1 cellular context compared by ENCODE assay signal in genomic region chr10:73517166-73517888, GRCh38.
TF ChIP-seq lines count a peak whose summit lies in the region.

No MANE protein-coding gene starts in this region.

TF ChIP-seq in K562, 482 proteins besides CTCF, POLR2A, EP300 and RAD21 (continued from another document):
- TF ChIP-seq CREB5 (CRISPR knock-in tag; IDR thresholded peaks at IDR 0.05) (no peak), NR2C1 (IDR thresholded peaks at IDR 0.05) (no peak), NR2C1 (tag; IDR thresholded peaks at IDR 0.05) (no peak), POLR2AphosphoS2 (IDR thresholded peaks at IDR 0.05; ENCODE audit: low read length) (no peak), ZNF232 (CRISPR knock-in tag; IDR thresholded peaks at IDR 0.05) (no peak), ZNF212 (CRISPR knock-in tag; IDR thresholded peaks at IDR 0.05) (peak; percentile 57; the same call in 1 of the 2 replicates), ZNF696 (CRISPR knock-in tag; conservative IDR thresholded peaks at IDR 0.05) (no peak), ADNP (tag; IDR thresholded peaks at IDR 0.05) (no peak), HDAC8 (tag; IDR thresholded peaks at IDR 0.05) (no peak), HDAC1 (IDR thresholded peaks at IDR 0.05) (no peak; a peak in 1 of 4 replicates), ELF2 (CRISPR knock-in tag; IDR thresholded peaks at IDR 0.05) (0 out of 2 replicates have a peak, but pooled peaks have one; percentile 48), CSDE1 (IDR thresholded peaks at IDR 0.05) (no peak), ZNF146 (CRISPR knock-in tag; IDR thresholded peaks at IDR 0.05; ENCODE audit: unreplicated experiment) (no peak)
- TF ChIP-seq, protein P1, sequence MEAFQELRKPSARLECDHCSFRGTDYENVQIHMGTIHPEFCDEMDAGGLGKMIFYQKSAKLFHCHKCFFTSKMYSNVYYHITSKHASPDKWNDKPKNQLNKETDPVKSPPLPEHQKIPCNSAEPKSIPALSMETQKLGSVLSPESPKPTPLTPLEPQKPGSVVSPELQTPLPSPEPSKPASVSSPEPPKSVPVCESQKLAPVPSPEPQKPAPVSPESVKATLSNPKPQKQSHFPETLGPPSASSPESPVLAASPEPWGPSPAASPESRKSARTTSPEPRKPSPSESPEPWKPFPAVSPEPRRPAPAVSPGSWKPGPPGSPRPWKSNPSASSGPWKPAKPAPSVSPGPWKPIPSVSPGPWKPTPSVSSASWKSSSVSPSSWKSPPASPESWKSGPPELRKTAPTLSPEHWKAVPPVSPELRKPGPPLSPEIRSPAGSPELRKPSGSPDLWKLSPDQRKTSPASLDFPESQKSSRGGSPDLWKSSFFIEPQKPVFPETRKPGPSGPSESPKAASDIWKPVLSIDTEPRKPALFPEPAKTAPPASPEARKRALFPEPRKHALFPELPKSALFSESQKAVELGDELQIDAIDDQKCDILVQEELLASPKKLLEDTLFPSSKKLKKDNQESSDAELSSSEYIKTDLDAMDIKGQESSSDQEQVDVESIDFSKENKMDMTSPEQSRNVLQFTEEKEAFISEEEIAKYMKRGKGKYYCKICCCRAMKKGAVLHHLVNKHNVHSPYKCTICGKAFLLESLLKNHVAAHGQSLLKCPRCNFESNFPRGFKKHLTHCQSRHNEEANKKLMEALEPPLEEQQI (IDR thresholded peaks at IDR 0.05), result no peak
- TF ChIP-seq, protein P2, sequence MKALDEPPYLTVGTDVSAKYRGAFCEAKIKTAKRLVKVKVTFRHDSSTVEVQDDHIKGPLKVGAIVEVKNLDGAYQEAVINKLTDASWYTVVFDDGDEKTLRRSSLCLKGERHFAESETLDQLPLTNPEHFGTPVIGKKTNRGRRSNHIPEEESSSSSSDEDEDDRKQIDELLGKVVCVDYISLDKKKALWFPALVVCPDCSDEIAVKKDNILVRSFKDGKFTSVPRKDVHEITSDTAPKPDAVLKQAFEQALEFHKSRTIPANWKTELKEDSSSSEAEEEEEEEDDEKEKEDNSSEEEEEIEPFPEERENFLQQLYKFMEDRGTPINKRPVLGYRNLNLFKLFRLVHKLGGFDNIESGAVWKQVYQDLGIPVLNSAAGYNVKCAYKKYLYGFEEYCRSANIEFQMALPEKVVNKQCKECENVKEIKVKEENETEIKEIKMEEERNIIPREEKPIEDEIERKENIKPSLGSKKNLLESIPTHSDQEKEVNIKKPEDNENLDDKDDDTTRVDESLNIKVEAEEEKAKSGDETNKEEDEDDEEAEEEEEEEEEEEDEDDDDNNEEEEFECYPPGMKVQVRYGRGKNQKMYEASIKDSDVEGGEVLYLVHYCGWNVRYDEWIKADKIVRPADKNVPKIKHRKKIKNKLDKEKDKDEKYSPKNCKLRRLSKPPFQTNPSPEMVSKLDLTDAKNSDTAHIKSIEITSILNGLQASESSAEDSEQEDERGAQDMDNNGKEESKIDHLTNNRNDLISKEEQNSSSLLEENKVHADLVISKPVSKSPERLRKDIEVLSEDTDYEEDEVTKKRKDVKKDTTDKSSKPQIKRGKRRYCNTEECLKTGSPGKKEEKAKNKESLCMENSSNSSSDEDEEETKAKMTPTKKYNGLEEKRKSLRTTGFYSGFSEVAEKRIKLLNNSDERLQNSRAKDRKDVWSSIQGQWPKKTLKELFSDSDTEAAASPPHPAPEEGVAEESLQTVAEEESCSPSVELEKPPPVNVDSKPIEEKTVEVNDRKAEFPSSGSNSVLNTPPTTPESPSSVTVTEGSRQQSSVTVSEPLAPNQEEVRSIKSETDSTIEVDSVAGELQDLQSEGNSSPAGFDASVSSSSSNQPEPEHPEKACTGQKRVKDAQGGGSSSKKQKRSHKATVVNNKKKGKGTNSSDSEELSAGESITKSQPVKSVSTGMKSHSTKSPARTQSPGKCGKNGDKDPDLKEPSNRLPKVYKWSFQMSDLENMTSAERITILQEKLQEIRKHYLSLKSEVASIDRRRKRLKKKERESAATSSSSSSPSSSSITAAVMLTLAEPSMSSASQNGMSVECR (CRISPR knock-in tag; IDR thresholded peaks at IDR 0.05), result no peak
- TF ChIP-seq, protein P3, sequence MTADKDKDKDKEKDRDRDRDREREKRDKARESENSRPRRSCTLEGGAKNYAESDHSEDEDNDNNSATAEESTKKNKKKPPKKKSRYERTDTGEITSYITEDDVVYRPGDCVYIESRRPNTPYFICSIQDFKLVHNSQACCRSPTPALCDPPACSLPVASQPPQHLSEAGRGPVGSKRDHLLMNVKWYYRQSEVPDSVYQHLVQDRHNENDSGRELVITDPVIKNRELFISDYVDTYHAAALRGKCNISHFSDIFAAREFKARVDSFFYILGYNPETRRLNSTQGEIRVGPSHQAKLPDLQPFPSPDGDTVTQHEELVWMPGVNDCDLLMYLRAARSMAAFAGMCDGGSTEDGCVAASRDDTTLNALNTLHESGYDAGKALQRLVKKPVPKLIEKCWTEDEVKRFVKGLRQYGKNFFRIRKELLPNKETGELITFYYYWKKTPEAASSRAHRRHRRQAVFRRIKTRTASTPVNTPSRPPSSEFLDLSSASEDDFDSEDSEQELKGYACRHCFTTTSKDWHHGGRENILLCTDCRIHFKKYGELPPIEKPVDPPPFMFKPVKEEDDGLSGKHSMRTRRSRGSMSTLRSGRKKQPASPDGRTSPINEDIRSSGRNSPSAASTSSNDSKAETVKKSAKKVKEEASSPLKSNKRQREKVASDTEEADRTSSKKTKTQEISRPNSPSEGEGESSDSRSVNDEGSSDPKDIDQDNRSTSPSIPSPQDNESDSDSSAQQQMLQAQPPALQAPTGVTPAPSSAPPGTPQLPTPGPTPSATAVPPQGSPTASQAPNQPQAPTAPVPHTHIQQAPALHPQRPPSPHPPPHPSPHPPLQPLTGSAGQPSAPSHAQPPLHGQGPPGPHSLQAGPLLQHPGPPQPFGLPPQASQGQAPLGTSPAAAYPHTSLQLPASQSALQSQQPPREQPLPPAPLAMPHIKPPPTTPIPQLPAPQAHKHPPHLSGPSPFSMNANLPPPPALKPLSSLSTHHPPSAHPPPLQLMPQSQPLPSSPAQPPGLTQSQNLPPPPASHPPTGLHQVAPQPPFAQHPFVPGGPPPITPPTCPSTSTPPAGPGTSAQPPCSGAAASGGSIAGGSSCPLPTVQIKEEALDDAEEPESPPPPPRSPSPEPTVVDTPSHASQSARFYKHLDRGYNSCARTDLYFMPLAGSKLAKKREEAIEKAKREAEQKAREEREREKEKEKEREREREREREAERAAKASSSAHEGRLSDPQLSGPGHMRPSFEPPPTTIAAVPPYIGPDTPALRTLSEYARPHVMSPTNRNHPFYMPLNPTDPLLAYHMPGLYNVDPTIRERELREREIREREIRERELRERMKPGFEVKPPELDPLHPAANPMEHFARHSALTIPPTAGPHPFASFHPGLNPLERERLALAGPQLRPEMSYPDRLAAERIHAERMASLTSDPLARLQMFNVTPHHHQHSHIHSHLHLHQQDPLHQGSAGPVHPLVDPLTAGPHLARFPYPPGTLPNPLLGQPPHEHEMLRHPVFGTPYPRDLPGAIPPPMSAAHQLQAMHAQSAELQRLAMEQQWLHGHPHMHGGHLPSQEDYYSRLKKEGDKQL (CRISPR knock-in tag; IDR thresholded peaks at IDR 0.05; ENCODE audit: borderline replicate concordance), result no peak
